Comparison of ENCODE assay signal across 1 cellular context in the genomic region with DNA sequence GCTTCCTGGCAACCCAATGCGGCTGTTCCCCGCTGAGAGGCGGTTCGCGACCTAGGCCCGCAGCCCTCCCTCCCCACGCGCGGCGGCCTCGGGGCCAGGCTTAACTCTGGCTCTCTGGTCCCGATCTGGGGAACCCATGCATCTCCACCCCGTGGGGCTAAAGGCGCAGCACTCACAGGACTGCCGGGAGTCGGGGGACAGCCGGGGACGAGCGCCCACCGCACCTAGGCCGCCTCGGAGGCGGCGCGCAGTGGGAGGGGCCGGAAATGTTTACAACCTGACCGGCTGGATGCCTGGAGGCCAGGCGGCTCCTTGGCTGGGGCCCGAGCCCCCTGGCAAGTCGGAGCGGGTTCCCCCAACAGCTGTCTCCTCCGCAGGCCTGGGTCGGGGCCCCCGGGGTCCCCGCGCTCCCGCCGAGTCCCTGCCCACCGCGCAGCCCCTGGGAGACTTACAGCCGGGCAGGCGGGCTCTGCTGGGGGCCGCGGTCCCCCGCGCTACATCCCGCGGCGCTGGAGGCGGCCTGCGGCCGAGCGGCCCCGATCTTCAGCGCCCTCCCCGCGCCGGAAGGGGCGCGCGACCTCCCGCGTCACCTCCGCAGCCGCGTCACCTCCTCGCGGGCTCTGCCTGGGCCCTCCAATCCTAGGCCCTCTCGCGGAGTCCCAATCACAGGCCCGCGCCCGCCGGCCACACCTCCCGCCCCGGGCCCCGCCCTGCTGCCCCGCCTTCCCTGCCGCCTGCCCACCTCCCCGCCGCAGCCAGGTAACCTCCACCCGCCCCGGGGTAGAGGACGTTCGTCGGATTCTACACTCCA.
TF ChIP-seq lines count a peak whose summit lies in the region.

A gene with protein sequence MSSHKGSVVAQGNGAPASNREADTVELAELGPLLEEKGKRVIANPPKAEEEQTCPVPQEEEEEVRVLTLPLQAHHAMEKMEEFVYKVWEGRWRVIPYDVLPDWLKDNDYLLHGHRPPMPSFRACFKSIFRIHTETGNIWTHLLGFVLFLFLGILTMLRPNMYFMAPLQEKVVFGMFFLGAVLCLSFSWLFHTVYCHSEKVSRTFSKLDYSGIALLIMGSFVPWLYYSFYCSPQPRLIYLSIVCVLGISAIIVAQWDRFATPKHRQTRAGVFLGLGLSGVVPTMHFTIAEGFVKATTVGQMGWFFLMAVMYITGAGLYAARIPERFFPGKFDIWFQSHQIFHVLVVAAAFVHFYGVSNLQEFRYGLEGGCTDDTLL (minus strand): TSS at position 580 of the 811 bp plus-strand sequence. CDS start 7,242 bp downstream, outside the sequence.

TF ChIP-seq in WTC11, 78 proteins besides CTCF, POLR2A, EP300 and RAD21 (continued from another document and continues in another):
- TF ChIP-seq ZBTB21 (CRISPR knock-in tag; IDR thresholded peaks at IDR 0.05; ENCODE audit: borderline replicate concordance) (no peak), FOXJ3 (CRISPR knock-in tag; IDR thresholded peaks at IDR 0.05; ENCODE audit: borderline replicate concordance) (no peak), GRHL2 (CRISPR knock-in tag; IDR thresholded peaks at IDR 0.05; ENCODE audit: insufficient replicate concordance, severe bottlenecking) (no peak), CBFB (CRISPR knock-in tag; IDR thresholded peaks at IDR 0.05; ENCODE audit: low read depth) (no peak), ZNF121 (CRISPR knock-in tag; IDR thresholded peaks at IDR 0.05) (no peak), NR1H2 (CRISPR knock-in tag; IDR thresholded peaks at IDR 0.05) (no peak), RELA (CRISPR knock-in tag; IDR thresholded peaks at IDR 0.05; ENCODE audit: borderline replicate concordance) (no peak), HMGA2 (CRISPR knock-in tag; IDR thresholded peaks at IDR 0.05) (no peak), SP1 (CRISPR knock-in tag; conservative IDR thresholded peaks at IDR 0.05) (peak; percentile 89), ZNF396 (CRISPR knock-in tag; IDR thresholded peaks at IDR 0.05; ENCODE audit: borderline replicate concordance) (no peak), ZNF232 (CRISPR knock-in tag; IDR thresholded peaks at IDR 0.05) (no peak), OVOL2 (CRISPR knock-in tag; IDR thresholded peaks at IDR 0.05; ENCODE audit: borderline replicate concordance) (no peak), CREB1 (CRISPR knock-in tag; IDR thresholded peaks at IDR 0.05) (no peak), GTF2I (CRISPR knock-in tag; conservative IDR thresholded peaks at IDR 0.05) (no peak), ATF1 (CRISPR knock-in tag; IDR thresholded peaks at IDR 0.05) (no peak), ZNF423 (CRISPR knock-in tag; IDR thresholded peaks at IDR 0.05) (no peak)
- TF ChIP-seq, protein P1, sequence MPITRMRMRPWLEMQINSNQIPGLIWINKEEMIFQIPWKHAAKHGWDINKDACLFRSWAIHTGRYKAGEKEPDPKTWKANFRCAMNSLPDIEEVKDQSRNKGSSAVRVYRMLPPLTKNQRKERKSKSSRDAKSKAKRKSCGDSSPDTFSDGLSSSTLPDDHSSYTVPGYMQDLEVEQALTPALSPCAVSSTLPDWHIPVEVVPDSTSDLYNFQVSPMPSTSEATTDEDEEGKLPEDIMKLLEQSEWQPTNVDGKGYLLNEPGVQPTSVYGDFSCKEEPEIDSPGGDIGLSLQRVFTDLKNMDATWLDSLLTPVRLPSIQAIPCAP (CRISPR knock-in tag; IDR thresholded peaks at IDR 0.05), result peak; percentile 57; the same call in 1 of the 2 replicates
- TF ChIP-seq, protein P2, sequence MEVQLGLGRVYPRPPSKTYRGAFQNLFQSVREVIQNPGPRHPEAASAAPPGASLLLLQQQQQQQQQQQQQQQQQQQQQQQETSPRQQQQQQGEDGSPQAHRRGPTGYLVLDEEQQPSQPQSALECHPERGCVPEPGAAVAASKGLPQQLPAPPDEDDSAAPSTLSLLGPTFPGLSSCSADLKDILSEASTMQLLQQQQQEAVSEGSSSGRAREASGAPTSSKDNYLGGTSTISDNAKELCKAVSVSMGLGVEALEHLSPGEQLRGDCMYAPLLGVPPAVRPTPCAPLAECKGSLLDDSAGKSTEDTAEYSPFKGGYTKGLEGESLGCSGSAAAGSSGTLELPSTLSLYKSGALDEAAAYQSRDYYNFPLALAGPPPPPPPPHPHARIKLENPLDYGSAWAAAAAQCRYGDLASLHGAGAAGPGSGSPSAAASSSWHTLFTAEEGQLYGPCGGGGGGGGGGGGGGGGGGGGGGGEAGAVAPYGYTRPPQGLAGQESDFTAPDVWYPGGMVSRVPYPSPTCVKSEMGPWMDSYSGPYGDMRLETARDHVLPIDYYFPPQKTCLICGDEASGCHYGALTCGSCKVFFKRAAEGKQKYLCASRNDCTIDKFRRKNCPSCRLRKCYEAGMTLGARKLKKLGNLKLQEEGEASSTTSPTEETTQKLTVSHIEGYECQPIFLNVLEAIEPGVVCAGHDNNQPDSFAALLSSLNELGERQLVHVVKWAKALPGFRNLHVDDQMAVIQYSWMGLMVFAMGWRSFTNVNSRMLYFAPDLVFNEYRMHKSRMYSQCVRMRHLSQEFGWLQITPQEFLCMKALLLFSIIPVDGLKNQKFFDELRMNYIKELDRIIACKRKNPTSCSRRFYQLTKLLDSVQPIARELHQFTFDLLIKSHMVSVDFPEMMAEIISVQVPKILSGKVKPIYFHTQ (CRISPR knock-in tag; IDR thresholded peaks at IDR 0.05), result no peak
- TF ChIP-seq, protein P3, sequence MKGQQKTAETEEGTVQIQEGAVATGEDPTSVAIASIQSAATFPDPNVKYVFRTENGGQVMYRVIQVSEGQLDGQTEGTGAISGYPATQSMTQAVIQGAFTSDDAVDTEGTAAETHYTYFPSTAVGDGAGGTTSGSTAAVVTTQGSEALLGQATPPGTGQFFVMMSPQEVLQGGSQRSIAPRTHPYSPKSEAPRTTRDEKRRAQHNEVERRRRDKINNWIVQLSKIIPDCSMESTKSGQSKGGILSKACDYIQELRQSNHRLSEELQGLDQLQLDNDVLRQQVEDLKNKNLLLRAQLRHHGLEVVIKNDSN (CRISPR knock-in tag; IDR thresholded peaks at IDR 0.05), result no peak
- TF ChIP-seq, protein P4, sequence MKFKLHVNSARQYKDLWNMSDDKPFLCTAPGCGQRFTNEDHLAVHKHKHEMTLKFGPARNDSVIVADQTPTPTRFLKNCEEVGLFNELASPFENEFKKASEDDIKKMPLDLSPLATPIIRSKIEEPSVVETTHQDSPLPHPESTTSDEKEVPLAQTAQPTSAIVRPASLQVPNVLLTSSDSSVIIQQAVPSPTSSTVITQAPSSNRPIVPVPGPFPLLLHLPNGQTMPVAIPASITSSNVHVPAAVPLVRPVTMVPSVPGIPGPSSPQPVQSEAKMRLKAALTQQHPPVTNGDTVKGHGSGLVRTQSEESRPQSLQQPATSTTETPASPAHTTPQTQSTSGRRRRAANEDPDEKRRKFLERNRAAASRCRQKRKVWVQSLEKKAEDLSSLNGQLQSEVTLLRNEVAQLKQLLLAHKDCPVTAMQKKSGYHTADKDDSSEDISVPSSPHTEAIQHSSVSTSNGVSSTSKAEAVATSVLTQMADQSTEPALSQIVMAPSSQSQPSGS (CRISPR knock-in tag; IDR thresholded peaks at IDR 0.05; ENCODE audit: borderline replicate concordance, low read depth), result no peak
- TF ChIP-seq, protein P5, sequence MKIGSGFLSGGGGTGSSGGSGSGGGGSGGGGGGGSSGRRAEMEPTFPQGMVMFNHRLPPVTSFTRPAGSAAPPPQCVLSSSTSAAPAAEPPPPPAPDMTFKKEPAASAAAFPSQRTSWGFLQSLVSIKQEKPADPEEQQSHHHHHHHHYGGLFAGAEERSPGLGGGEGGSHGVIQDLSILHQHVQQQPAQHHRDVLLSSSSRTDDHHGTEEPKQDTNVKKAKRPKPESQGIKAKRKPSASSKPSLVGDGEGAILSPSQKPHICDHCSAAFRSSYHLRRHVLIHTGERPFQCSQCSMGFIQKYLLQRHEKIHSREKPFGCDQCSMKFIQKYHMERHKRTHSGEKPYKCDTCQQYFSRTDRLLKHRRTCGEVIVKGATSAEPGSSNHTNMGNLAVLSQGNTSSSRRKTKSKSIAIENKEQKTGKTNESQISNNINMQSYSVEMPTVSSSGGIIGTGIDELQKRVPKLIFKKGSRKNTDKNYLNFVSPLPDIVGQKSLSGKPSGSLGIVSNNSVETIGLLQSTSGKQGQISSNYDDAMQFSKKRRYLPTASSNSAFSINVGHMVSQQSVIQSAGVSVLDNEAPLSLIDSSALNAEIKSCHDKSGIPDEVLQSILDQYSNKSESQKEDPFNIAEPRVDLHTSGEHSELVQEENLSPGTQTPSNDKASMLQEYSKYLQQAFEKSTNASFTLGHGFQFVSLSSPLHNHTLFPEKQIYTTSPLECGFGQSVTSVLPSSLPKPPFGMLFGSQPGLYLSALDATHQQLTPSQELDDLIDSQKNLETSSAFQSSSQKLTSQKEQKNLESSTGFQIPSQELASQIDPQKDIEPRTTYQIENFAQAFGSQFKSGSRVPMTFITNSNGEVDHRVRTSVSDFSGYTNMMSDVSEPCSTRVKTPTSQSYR (CRISPR knock-in tag; IDR thresholded peaks at IDR 0.05), result no peak
- TF ChIP-seq, protein P6, sequence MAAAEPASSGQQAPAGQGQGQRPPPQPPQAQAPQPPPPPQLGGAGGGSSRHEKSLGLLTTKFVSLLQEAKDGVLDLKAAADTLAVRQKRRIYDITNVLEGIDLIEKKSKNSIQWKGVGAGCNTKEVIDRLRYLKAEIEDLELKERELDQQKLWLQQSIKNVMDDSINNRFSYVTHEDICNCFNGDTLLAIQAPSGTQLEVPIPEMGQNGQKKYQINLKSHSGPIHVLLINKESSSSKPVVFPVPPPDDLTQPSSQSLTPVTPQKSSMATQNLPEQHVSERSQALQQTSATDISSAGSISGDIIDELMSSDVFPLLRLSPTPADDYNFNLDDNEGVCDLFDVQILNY (CRISPR knock-in tag; IDR thresholded peaks at IDR 0.05), result 0 out of 2 replicates have a peak, but pooled peaks have one; percentile 9
- TF ChIP-seq, protein P7, sequence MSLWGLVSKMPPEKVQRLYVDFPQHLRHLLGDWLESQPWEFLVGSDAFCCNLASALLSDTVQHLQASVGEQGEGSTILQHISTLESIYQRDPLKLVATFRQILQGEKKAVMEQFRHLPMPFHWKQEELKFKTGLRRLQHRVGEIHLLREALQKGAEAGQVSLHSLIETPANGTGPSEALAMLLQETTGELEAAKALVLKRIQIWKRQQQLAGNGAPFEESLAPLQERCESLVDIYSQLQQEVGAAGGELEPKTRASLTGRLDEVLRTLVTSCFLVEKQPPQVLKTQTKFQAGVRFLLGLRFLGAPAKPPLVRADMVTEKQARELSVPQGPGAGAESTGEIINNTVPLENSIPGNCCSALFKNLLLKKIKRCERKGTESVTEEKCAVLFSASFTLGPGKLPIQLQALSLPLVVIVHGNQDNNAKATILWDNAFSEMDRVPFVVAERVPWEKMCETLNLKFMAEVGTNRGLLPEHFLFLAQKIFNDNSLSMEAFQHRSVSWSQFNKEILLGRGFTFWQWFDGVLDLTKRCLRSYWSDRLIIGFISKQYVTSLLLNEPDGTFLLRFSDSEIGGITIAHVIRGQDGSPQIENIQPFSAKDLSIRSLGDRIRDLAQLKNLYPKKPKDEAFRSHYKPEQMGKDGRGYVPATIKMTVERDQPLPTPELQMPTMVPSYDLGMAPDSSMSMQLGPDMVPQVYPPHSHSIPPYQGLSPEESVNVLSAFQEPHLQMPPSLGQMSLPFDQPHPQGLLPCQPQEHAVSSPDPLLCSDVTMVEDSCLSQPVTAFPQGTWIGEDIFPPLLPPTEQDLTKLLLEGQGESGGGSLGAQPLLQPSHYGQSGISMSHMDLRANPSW (CRISPR knock-in tag; conservative IDR thresholded peaks at IDR 0.05; ENCODE audit: low read depth), result no peak
- TF ChIP-seq, protein P8, sequence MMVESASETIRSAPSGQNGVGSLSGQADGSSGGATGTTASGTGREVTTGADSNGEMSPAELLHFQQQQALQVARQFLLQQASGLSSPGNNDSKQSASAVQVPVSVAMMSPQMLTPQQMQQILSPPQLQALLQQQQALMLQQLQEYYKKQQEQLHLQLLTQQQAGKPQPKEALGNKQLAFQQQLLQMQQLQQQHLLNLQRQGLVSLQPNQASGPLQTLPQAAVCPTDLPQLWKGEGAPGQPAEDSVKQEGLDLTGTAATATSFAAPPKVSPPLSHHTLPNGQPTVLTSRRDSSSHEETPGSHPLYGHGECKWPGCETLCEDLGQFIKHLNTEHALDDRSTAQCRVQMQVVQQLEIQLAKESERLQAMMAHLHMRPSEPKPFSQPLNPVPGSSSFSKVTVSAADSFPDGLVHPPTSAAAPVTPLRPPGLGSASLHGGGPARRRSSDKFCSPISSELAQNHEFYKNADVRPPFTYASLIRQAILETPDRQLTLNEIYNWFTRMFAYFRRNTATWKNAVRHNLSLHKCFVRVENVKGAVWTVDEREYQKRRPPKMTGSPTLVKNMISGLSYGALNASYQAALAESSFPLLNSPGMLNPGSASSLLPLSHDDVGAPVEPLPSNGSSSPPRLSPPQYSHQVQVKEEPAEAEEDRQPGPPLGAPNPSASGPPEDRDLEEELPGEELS (CRISPR knock-in tag; IDR thresholded peaks at IDR 0.05), result peak; percentile 47; the same call in 1 of the 2 replicates
- TF ChIP-seq, protein P9, sequence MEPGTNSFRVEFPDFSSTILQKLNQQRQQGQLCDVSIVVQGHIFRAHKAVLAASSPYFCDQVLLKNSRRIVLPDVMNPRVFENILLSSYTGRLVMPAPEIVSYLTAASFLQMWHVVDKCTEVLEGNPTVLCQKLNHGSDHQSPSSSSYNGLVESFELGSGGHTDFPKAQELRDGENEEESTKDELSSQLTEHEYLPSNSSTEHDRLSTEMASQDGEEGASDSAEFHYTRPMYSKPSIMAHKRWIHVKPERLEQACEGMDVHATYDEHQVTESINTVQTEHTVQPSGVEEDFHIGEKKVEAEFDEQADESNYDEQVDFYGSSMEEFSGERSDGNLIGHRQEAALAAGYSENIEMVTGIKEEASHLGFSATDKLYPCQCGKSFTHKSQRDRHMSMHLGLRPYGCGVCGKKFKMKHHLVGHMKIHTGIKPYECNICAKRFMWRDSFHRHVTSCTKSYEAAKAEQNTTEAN (CRISPR knock-in tag; IDR thresholded peaks at IDR 0.05), result no peak
- TF ChIP-seq, protein P10, sequence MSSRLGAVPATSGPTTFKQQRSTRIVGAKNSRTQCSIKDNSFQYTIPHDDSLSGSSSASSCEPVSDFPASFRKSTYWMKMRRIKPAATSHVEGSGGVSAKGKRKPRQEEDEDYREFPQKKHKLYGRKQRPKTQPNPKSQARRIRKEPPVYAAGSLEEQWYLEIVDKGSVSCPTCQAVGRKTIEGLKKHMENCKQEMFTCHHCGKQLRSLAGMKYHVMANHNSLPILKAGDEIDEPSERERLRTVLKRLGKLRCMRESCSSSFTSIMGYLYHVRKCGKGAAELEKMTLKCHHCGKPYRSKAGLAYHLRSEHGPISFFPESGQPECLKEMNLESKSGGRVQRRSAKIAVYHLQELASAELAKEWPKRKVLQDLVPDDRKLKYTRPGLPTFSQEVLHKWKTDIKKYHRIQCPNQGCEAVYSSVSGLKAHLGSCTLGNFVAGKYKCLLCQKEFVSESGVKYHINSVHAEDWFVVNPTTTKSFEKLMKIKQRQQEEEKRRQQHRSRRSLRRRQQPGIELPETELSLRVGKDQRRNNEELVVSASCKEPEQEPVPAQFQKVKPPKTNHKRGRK (CRISPR knock-in tag; IDR thresholded peaks at IDR 0.05; ENCODE audit: borderline replicate concordance), result no peak
- TF ChIP-seq, protein P11, sequence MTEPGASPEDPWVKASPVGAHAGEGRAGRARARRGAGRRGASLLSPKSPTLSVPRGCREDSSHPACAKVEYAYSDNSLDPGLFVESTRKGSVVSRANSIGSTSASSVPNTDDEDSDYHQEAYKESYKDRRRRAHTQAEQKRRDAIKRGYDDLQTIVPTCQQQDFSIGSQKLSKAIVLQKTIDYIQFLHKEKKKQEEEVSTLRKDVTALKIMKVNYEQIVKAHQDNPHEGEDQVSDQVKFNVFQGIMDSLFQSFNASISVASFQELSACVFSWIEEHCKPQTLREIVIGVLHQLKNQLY (CRISPR knock-in tag; IDR thresholded peaks at IDR 0.05), result no peak
